22 cellular contexts compared by ENCODE assay signal in the genomic region with DNA sequence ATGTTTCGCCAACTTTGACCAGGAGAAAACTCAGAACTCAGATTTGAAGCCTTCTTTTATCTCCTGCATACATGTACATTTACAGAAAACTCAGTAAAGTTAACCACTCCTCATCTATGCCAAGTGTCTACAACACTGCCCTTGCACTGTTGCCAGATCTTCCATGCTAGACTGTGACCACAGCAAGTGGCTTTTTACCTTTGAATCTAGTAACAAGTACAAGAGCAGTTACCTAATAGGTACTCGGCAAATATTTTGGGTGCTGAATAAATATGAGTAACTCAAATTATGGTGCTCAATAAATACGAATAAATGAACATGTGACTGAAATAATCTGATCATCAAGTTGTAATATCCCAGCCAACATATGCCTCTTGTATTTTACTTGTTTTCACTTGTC.
DNase-seq lines count a peak whose midpoint lies in the region; ATAC-seq and TF ChIP-seq lines count a peak whose summit lies in the region.
"Had no signal": no experiment of that assay in that cellular context is flagged by ENCODE, and none has a peak within 500 bp of the region (broad histone marks: within the 10 kb centered on the region; RNA-seq: fewer than 3 reads in every experiment).

No MANE protein-coding gene starts in this region.

- H3K36me3 ChIP-seq in psoas muscle (ENCODE audit: insufficient read depth in 1 of 2, low read depth in 1 of 2): no peaks in the 10 kb centered on the region

- CTCF ChIA-PET in Calu3 (lab: Charles Lee): no interaction called here

- peaks cover 8% of the 10 kb centered on the region for H3K36me3 Mint-ChIP-seq in Calu3 (ENCODE audit: insufficient read depth, unreplicated experiment)
- no peaks in the 10 kb centered on the region for H3K36me3 Mint-ChIP-seq in activated CD4-positive, alpha-beta T cell treated with anti-CD3 and anti-CD28 coated beads, Interleukin-2, amount 10 ng/mL, durations not matched to agents 24 days and 14 days (ENCODE audit: low read depth)
- H3K36me3 Mint-ChIP-seq: CD8-positive, alpha-beta T cell had no signal

- H3K27me3 Mint-ChIP-seq in Calu3 (ENCODE audit: unreplicated experiment): no peaks in the 10 kb centered on the region
- H3K27me3 Mint-ChIP-seq in activated CD4-positive, alpha-beta T cell treated with anti-CD3 and anti-CD28 coated beads, Interleukin-2, amount 10 ng/mL, durations not matched to agents 24 days and 14 days: no peaks in the 10 kb centered on the region
- H3K27me3 Mint-ChIP-seq: B cell; CD4-positive, alpha-beta T cell had no signal

- no peaks in the 10 kb centered on the region for H3K9me3 ChIP-seq in psoas muscle
- H3K9me3 ChIP-seq: Caco-2 had no signal

- peaks cover 69% of the 10 kb centered on the region for H3K4me1 Mint-ChIP-seq in Calu3 (ENCODE audit: low read depth, unreplicated experiment)
- no peaks in the 10 kb centered on the region for H3K4me1 Mint-ChIP-seq in activated CD4-positive, alpha-beta T cell treated with anti-CD3 and anti-CD28 coated beads, Interleukin-2, amount 10 ng/mL, durations not matched to agents 24 days and 14 days
- H3K4me1 Mint-ChIP-seq: B cell had no signal

- 72 to 86% (median 84%) methylated on average over 3 of the region's 3 CpGs for WGBS in psoas muscle, 3 donors

- DNase-seq in Calu3 (no peak), left lobe of liver (ENCODE audit: low spot score) (peak; percentile 74), psoas muscle (no peak), ACHN (no peak)
- no peak for DNase-seq in activated CD4-positive, alpha-beta T cell treated with anti-CD3 and anti-CD28 coated beads, Interleukin-2, amount 10 ng/mL, durations not matched to agents 24 days and 14 days
- no peak for DNase-seq in activated CD8-positive, alpha-beta memory T cell treated with anti-CD3 and anti-CD28 coated beads, Interleukin-2, amount 50 U/mL, for 4 hours
- DNase-seq: 8988T; AML-193; Caco-2; CD4-positive, alpha-beta T cell; CD8-positive, alpha-beta T cell; DMS 273 treated with DMSO at 0.1 percent for 48 hours; DMS153; DMS53; DMS79; DND-41; EL; GDM1 had no signal

- H3K4me1 ChIP-seq in psoas muscle: peaks cover 18% of the 10 kb centered on the region
- H3K4me1 ChIP-seq: Caco-2 had no signal

- no TSS peak for BruUV-seq in Calu3 (replicated peaks; lab: Mats Ljungman, UMichigan)

- H3K4me3 Mint-ChIP-seq in Calu3 (ENCODE audit: low read depth, unreplicated experiment): no peak overlapping the region
- H3K4me3 Mint-ChIP-seq in activated CD4-positive, alpha-beta T cell treated with anti-CD3 and anti-CD28 coated beads, Interleukin-2, amount 10 ng/mL, durations not matched to agents 24 days and 14 days: no peak overlapping the region
- H3K4me3 Mint-ChIP-seq: B cell; CD4-positive, alpha-beta T cell; CD8-positive, alpha-beta T cell had no signal

- peak; percentile 91 for ATAC-seq in left lobe of liver
- ATAC-seq in psoas muscle: no peak
- ATAC-seq: CD8-positive, alpha-beta T cell; GM12878 had no signal

- peak overlapping the region; percentile 59 for H3K27ac ChIP-seq in psoas muscle
- H3K27ac ChIP-seq: BLaER1 treated with 17β-estradiol and CSF1 and Interleukin-3, amounts not matched to agents 10 nM and 100 nM; C4-2B had no signal

- intact Hi-C loops in Calu3 (cut with micrococcal nuclease; ENCODE audit: unreplicated experiment) (loop anchor here (10.0 kb wide), 1 partner anchor 331 kb away; no protein-coding TSS in a partner anchor), psoas muscle (cut with DNase I) (no loop called here)
- intact Hi-C loops in activated CD4-positive, alpha-beta T cell treated with anti-CD3 and anti-CD28 coated beads, Interleukin-2, amount 10 ng/mL, durations not matched to agents 24 days and 14 days (cut with micrococcal nuclease): no loop called here

- in situ Hi-C loops in ACHN (cut with HindIII; ENCODE audit: low pct_ligation_motif_present, low pct_unique_long_range_greater_than_20kb, low sequenced_read_pairs): no loop called here

- peaks cover 4% of the 10 kb centered on the region for H3K9me3 Mint-ChIP-seq in Calu3 (ENCODE audit: low read depth, unreplicated experiment)
- no peaks in the 10 kb centered on the region for H3K9me3 Mint-ChIP-seq in activated CD4-positive, alpha-beta T cell treated with anti-CD3 and anti-CD28 coated beads, Interleukin-2, amount 10 ng/mL, durations not matched to agents 24 days and 14 days
- H3K9me3 Mint-ChIP-seq: CD8-positive, alpha-beta T cell had no signal

- no peak overlapping the region for H3K4me3 ChIP-seq in psoas muscle
- H3K4me3 ChIP-seq: BLaER1 treated with 17β-estradiol and CSF1 and Interleukin-3, amounts not matched to agents 10 nM and 100 nM; GM12878 had no signal

- peak overlapping the region; percentile 17 for H3K27ac Mint-ChIP-seq in Calu3 (ENCODE audit: unreplicated experiment)
- H3K27ac Mint-ChIP-seq in activated CD4-positive, alpha-beta T cell treated with anti-CD3 and anti-CD28 coated beads, Interleukin-2, amount 10 ng/mL, durations not matched to agents 24 days and 14 days: no peak overlapping the region
- H3K27ac Mint-ChIP-seq: B cell; CD4-positive, alpha-beta T cell; CD8-positive, alpha-beta T cell had no signal

- no peaks in the 10 kb centered on the region for H3K27me3 ChIP-seq in psoas muscle (ENCODE audit: insufficient read depth in 3 of 3, low read length in 2 of 3)
- H3K27me3 ChIP-seq: BLaER1 treated with 17β-estradiol and CSF1 and Interleukin-3, amounts not matched to agents 10 nM and 100 nM had no signal

- TF ChIP-seq CTCF in Calu3 (IDR thresholded peaks at IDR 0.05; ENCODE audit: unreplicated experiment) (no peak), psoas muscle (IDR thresholded peaks at IDR 0.05) (no peak)
